17 cellular contexts compared by ENCODE assay signal in genomic region chr13:89982406-89983085, GRCh38.
DNase-seq lines count a peak whose midpoint lies in the region; ATAC-seq and TF ChIP-seq lines count a peak whose summit lies in the region.
"Had no signal": no experiment of that assay in that cellular context is flagged by ENCODE, and none has a peak within 500 bp of the region (broad histone marks: within the 10 kb centered on the region; RNA-seq: fewer than 3 reads in every experiment).

No MANE protein-coding gene starts in this region.

- in situ Hi-C loops in astrocyte of the cerebellum (cut with HindIII; ENCODE audit: low sequenced_read_pairs) (no loop called here), ACHN (cut with HindIII; ENCODE audit: low pct_ligation_motif_present, low pct_unique_long_range_greater_than_20kb, low sequenced_read_pairs) (no loop called here)

- H3K27me3 ChIP-seq in right atrium auricular region, result no peaks in the 10 kb centered on the region
- H3K27me3 ChIP-seq in thoracic aorta (replicated peaks; ENCODE audit: insufficient read depth), result no peaks in the 10 kb centered on the region
- H3K27me3 ChIP-seq: heart left ventricle, left lung, upper lobe of left lung had no signal

- intact Hi-C loops in Right ventricle myocardium inferior (cut with DNase I) (no loop called here), left cardiac atrium (cut with DNase I) (no loop called here)

- H3K27ac ChIP-seq in right atrium auricular region (no peak overlapping the region), thoracic aorta (no peak overlapping the region)

- H3K36me3 ChIP-seq in right atrium auricular region (no peaks in the 10 kb centered on the region), thoracic aorta (no peaks in the 10 kb centered on the region)
- H3K36me3 ChIP-seq: heart left ventricle, left lung, upper lobe of left lung had no signal

- H3K9me3 ChIP-seq in right atrium auricular region, result no peaks in the 10 kb centered on the region
- no peaks in the 10 kb centered on the region for H3K9me3 ChIP-seq in thoracic aorta
- H3K9me3 ChIP-seq: heart left ventricle, left lung, upper lobe of left lung had no signal

- H3K4me3 ChIP-seq in right atrium auricular region (no peak overlapping the region), astrocyte of the cerebellum (ENCODE audit: low read depth, low read length) (no peak overlapping the region), thoracic aorta (peak overlapping the region; percentile 10)
- H3K4me3 ChIP-seq: left lung had no signal

- DNase-seq in Right ventricle myocardium inferior (ENCODE audit: missing footprints) (no peak), right atrium auricular region (ENCODE audit: low spot score) (no peak), astrocyte of the cerebellum (ENCODE audit: low read depth) (peak; percentile 6), left cardiac atrium (no peak), thoracic aorta (ENCODE audit: low spot score) (no peak), ACHN (no peak), HuH-7 (ENCODE audit: low spot score) (no peak)
- DNase-seq: activated CD4-positive, alpha-beta T cell treated with anti-CD3 and anti-CD28 coated beads for 1 hour; activated T-cell treated with anti-CD3 and anti-CD28 coated beads for 4 hours; DMS153; effector CD4-positive, alpha-beta T cell; heart left ventricle; Kasumi-1; NK-92 treated with Interleukin-12 subunit alpha and Interleukin-12 subunit beta, amount 100 ng/mL, for 24 hours; upper lobe of left lung had no signal

- H3K4me1 ChIP-seq in right atrium auricular region (no peaks in the 10 kb centered on the region), thoracic aorta (ENCODE audit: control insufficient read depth in 1 of 2, low read depth in 2 of 2) (no peaks in the 10 kb centered on the region)
- H3K4me1 ChIP-seq: left lung, upper lobe of left lung had no signal

- peak; percentile 23 for ATAC-seq in Right ventricle myocardium inferior
- ATAC-seq in left cardiac atrium, result peak; percentile 18 to 57
- no peak for ATAC-seq in thoracic aorta (ENCODE audit: insufficient number of reproducible peaks, low FRiP score, low read depth)
- ATAC-seq in GM18502 (IDR thresholded peaks at IDR 0.05; ENCODE audit: poor library complexity, unreplicated experiment), result no peak
- ATAC-seq: left lung had no signal

- TF ChIP-seq CTCF in right atrium auricular region (IDR thresholded peaks at IDR 0.05), result no peak
- no peak for TF ChIP-seq CTCF in astrocyte of the cerebellum (IDR thresholded peaks at IDR 0.05; ENCODE audit: low read depth, low read length, missing control alignments)
- TF ChIP-seq CTCF in thoracic aorta (IDR thresholded peaks at IDR 0.05), result no peak

Comparison
In these comparisons a context has a peak if more than half of its experiments do, and no peak if none do; other contexts are left out.
1. ATAC-seq: peak in Right ventricle myocardium inferior (single experiment) and left cardiac atrium (2 of 2); none in thoracic aorta (single experiment) and GM18502 (single experiment).